In the genomic region with DNA sequence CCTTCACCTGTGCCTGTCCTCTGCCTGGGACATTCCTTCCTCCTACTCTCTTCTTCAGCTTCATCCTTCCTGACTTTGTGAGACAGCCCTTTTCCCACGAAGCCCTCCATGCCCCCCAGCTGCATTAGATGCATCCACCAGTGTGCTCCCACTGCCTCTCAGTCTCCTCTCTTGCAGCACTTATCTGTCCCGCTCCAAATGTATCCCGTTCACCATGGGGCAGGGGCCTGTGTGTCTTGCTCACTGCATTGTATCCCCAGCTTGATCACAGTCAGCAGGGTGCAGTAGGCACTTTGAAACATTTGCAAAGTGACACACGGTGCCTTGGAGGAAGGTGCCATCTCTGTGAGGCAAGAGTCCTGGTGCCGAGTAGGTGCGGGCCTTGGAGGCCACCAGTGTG, we compare ENCODE assay signal across 13 cellular contexts. TPM values are rescaled to one million over a fixed set of nuclear protein-coding genes. Genes with fewer than 3 reads are reported as not detected.
DNase-seq lines count a peak whose midpoint lies in the region; ATAC-seq and TF ChIP-seq lines count a peak whose summit lies in the region.
"Had no signal": no experiment of that assay in that cellular context is flagged by ENCODE, and none has a peak within 500 bp of the region (broad histone marks: within the 10 kb centered on the region; RNA-seq: fewer than 3 reads in every experiment).

No MANE protein-coding gene starts in this region.

- H3K23me2 ChIP-seq in H9 (ENCODE audit: insufficient read length, low read depth, low read length, poor library complexity, severe bottlenecking) = no peaks in the 10 kb centered on the region

- H2BK20ac ChIP-seq in H9 (ENCODE audit: low read depth, low read length, poor library complexity, severe bottlenecking) = no peak overlapping the region

- no peaks in the 10 kb centered on the region for H3K79me2 ChIP-seq in H9 (ENCODE audit: insufficient read depth, low read length)

- no peak overlapping the region for H4K8ac ChIP-seq in H9 (replicated peaks; ENCODE audit: insufficient read length, low read depth, low read length)

- WGBS in H9 (ENCODE audit: extremely low coverage, insufficient read length, low lambda C conversion rate) = no CpG with 5 or more reads among the region's 6 CpGs

- DNase-seq in CD4-positive, CD25-positive, alpha-beta regulatory T cell = no peak
- DNase-seq in H9 = no peak
- no peak for DNase-seq in central memory CD8-positive, alpha-beta T cell (ENCODE audit: low spot score in 2 of 2)
- no peak for DNase-seq in breast epithelium (ENCODE audit: low spot score in 2 of 2)
- DNase-seq in activated T-cell treated with anti-CD3 and anti-CD28 coated beads, Interleukin-2, amount 50 U/mL, for 48 hours = no peak
- DNase-seq: Caco-2; CD4-positive, alpha-beta T cell; GDM1; GM23248 had no signal

- no peaks in the 10 kb centered on the region for H3K9me3 ChIP-seq in CD4-positive, CD25-positive, alpha-beta regulatory T cell (ENCODE audit: control insufficient read depth in 2 of 2, low read length in 2 of 2)
- H3K9me3 ChIP-seq in H9 (ENCODE audit: control insufficient read depth, low read depth, low read length) (no peaks in the 10 kb centered on the region), breast epithelium (no peaks in the 10 kb centered on the region)
- H3K9me3 ChIP-seq: BLaER1 treated with 17β-estradiol and CSF1 and Interleukin-3, amounts not matched to agents 10 nM and 100 nM; Caco-2 had no signal

- no peak overlapping the region for H3K56ac ChIP-seq in H9 (ENCODE audit: insufficient read length, low read depth, low read length)

- H2BK5ac ChIP-seq in H9 (ENCODE audit: insufficient read length, low read length) = no peak overlapping the region

- no peaks in the 10 kb centered on the region for H3K27me3 ChIP-seq in CD4-positive, CD25-positive, alpha-beta regulatory T cell (ENCODE audit: control insufficient read depth, insufficient read depth, low read length)
- H3K27me3 ChIP-seq in H9 (ENCODE audit: insufficient read depth, low read length) (no peaks in the 10 kb centered on the region), breast epithelium (no peaks in the 10 kb centered on the region)
- H3K27me3 ChIP-seq: BLaER1 treated with 17β-estradiol and CSF1 and Interleukin-3, amounts not matched to agents 10 nM and 100 nM had no signal

- H3K4me2 ChIP-seq in H9 (ENCODE audit: insufficient read depth, insufficient read length, low read length) = no peak overlapping the region

- H3K4me1 Mint-ChIP-seq in CD4-positive, CD25-positive, alpha-beta regulatory T cell = peaks cover 0 to 13% (median 11%) of the 10 kb centered on the region in 4 donors
- peaks cover 13 to 16% of the 10 kb centered on the region in 2 experiments for H3K4me1 Mint-ChIP-seq in H9
- H3K4me1 Mint-ChIP-seq in central memory CD8-positive, alpha-beta T cell = peaks cover 19% of the 10 kb centered on the region

- peak overlapping the region in 2 of 3 donors; percentile 36 to 82 for H3K27ac Mint-ChIP-seq in CD4-positive, CD25-positive, alpha-beta regulatory T cell
- H3K27ac Mint-ChIP-seq in H9 = peak overlapping the region in 1 of 3 experiments; percentile 65; a peak in 4 of 7 replicates
- peak overlapping the region; percentile 67 for H3K27ac Mint-ChIP-seq in central memory CD8-positive, alpha-beta T cell (ENCODE audit: low read depth)
- H3K27ac Mint-ChIP-seq: B cell; CD4-positive, alpha-beta T cell had no signal

- H2BK12ac ChIP-seq in H9 (ENCODE audit: insufficient read length, low read depth, low read length) = no peak overlapping the region

- intact Hi-C loops in breast epithelium (cut with DNase I; ENCODE audit: low total_unique reads) = no loop called here

- H4K5ac ChIP-seq in H9 (ENCODE audit: insufficient read length, low read depth, low read length) = no peak overlapping the region

- no peaks in the 10 kb centered on the region for H3K9me3 Mint-ChIP-seq in CD4-positive, CD25-positive, alpha-beta regulatory T cell
- no peaks in the 10 kb centered on the region for H3K9me3 Mint-ChIP-seq in H9
- no peaks in the 10 kb centered on the region for H3K9me3 Mint-ChIP-seq in central memory CD8-positive, alpha-beta T cell
- H3K9me3 Mint-ChIP-seq: CD4-positive, alpha-beta T cell had no signal

- H3K4ac ChIP-seq in H9 (ENCODE audit: low read depth, low read length) = no peak overlapping the region

- ATAC-seq in CD4-positive, CD25-positive, alpha-beta regulatory T cell (ENCODE audit: low read depth in 2 of 2) = no peak
- ATAC-seq in central memory CD8-positive, alpha-beta T cell (replicated peaks; ENCODE audit: extremely low read depth, poor library complexity, severe bottlenecking) = no peak
- no peak for ATAC-seq in HG03460 (IDR thresholded peaks at IDR 0.05; ENCODE audit: unreplicated experiment)
- ATAC-seq: HCT116 had no signal

- no peaks in the 10 kb centered on the region for H3K36me3 ChIP-seq in CD4-positive, CD25-positive, alpha-beta regulatory T cell (ENCODE audit: control insufficient read depth, insufficient read depth, low read length)
- H3K36me3 ChIP-seq in breast epithelium = no peaks in the 10 kb centered on the region

- TF ChIP-seq CTCF in H9 (conservative IDR thresholded peaks at IDR 0.05) = no peak
- TF ChIP-seq CTCF in breast epithelium (IDR thresholded peaks at IDR 0.05) = no peak

- no peak for TF ChIP-seq POLR2A in breast epithelium (IDR thresholded peaks at IDR 0.05)

- no peak overlapping the region for H3K23ac ChIP-seq in H9 (ENCODE audit: insufficient read length, low read depth, low read length)

- H2BK15ac ChIP-seq in H9 (ENCODE audit: low read depth, low read length) = no peak overlapping the region

- no peak overlapping the region for H2AFZ ChIP-seq in H9 (ENCODE audit: low read length)
- H2AFZ ChIP-seq: GM23248 had no signal

- H3K27me3 Mint-ChIP-seq in CD4-positive, CD25-positive, alpha-beta regulatory T cell = no peaks in the 10 kb centered on the region
- H3K27me3 Mint-ChIP-seq in H9 (ENCODE audit: low read depth) = no peaks in the 10 kb centered on the region
- H3K27me3 Mint-ChIP-seq in central memory CD8-positive, alpha-beta T cell = no peaks in the 10 kb centered on the region
- H3K27me3 Mint-ChIP-seq: B cell; CD4-positive, alpha-beta T cell had no signal

- H3K9ac ChIP-seq in H9 (ENCODE audit: extremely low read depth, insufficient read length, low read length) = no peak overlapping the region
- H3K9ac ChIP-seq: BLaER1 treated with 17β-estradiol and CSF1 and Interleukin-3, amounts not matched to agents 10 nM and 100 nM; GM23248 had no signal

- H3K4me3 Mint-ChIP-seq in CD4-positive, CD25-positive, alpha-beta regulatory T cell = no peak overlapping the region
- H3K4me3 Mint-ChIP-seq in H9 = no peak overlapping the region
- H3K4me3 Mint-ChIP-seq in central memory CD8-positive, alpha-beta T cell = no peak overlapping the region
- H3K4me3 Mint-ChIP-seq: B cell; CD4-positive, alpha-beta T cell had no signal

- H4K20me1 ChIP-seq in H9 (ENCODE audit: control insufficient read depth, insufficient read depth, insufficient read length) = no peaks in the 10 kb centered on the region

- no peak overlapping the region for H3K27ac ChIP-seq in CD4-positive, CD25-positive, alpha-beta regulatory T cell (ENCODE audit: insufficient read depth, low read length, poor library complexity, severe bottlenecking)
- H3K27ac ChIP-seq in H9 (ENCODE audit: insufficient read length, low read depth, low read length) (no peak overlapping the region), breast epithelium (no peak overlapping the region)
- H3K27ac ChIP-seq: GM23248 had no signal

- H3K4me1 ChIP-seq in CD4-positive, CD25-positive, alpha-beta regulatory T cell (ENCODE audit: control insufficient read depth, insufficient read depth, low read length, poor library complexity, severe bottlenecking) = no peaks in the 10 kb centered on the region
- H3K4me1 ChIP-seq in H9 (ENCODE audit: insufficient read depth, low read length) (no peaks in the 10 kb centered on the region; the same call in 1 of the 2 replicates), breast epithelium (no peaks in the 10 kb centered on the region)
- H3K4me1 ChIP-seq: Caco-2 had no signal

- peak overlapping the region; percentile 52; the same call in 1 of the 2 replicates for H3K14ac ChIP-seq in H9 (ENCODE audit: insufficient read depth, low read length)

- H3K18ac ChIP-seq in H9 (ENCODE audit: insufficient read length, low read depth, low read length) = no peak overlapping the region

- no peak overlapping the region for H3T11ph ChIP-seq in H9 (ENCODE audit: low read length)

- peaks cover 15% of the 10 kb centered on the region for H3K36me3 Mint-ChIP-seq in CD4-positive, CD25-positive, alpha-beta regulatory T cell
- H3K36me3 Mint-ChIP-seq in H9 (ENCODE audit: insufficient read depth in 1 of 3, low read depth in 3 of 3) = no peaks in the 10 kb centered on the region
- H3K36me3 Mint-ChIP-seq in central memory CD8-positive, alpha-beta T cell (ENCODE audit: insufficient read depth) = no peaks in the 10 kb centered on the region

- H3K79me1 ChIP-seq in H9 (ENCODE audit: insufficient read depth, low read depth, low read length, poor library complexity, severe bottlenecking) = no peaks in the 10 kb centered on the region

- H3K4me3 ChIP-seq in CD4-positive, CD25-positive, alpha-beta regulatory T cell (ENCODE audit: low read depth, low read length) = no peak overlapping the region
- no peak overlapping the region for H3K4me3 ChIP-seq in breast epithelium
- H3K4me3 ChIP-seq: BLaER1 treated with 17β-estradiol and CSF1 and Interleukin-3, amounts not matched to agents 10 nM and 100 nM; GM23248 had no signal

- H2AK5ac ChIP-seq in H9 (ENCODE audit: insufficient read length, low read length) = no peak overlapping the region

- no peak overlapping the region for H2BK120ac ChIP-seq in H9 (ENCODE audit: low read depth, low read length, poor library complexity, severe bottlenecking)

- H4K91ac ChIP-seq in H9 (ENCODE audit: insufficient read length, low read depth, low read length) = no peak overlapping the region

RNA-seq across cellular contexts. Expression of a gene that starts 50.9 kb away (rescaled TPM):
- 5.2 TPM for total RNA-seq in CD4-positive, CD25-positive, alpha-beta regulatory T cell
- 10 to 100 TPM in 2 of 4 donors, 1 to 10 TPM in 2; 7.9 to 15.0 (median 10.2) TPM for polyA plus RNA-seq in CD4-positive, CD25-positive, alpha-beta regulatory T cell
- 6.2 and 7.4 TPM in 2 replicates for total RNA-seq in H9 (2021)
- 10 to 100 TPM in 2 of 3 donors, 1 to 10 TPM in 1; 8.0 to 14.2 (median 12.5) TPM for total RNA-seq in breast epithelium
